Comparison of ENCODE assay signal across 1 cellular context in the genomic region with DNA sequence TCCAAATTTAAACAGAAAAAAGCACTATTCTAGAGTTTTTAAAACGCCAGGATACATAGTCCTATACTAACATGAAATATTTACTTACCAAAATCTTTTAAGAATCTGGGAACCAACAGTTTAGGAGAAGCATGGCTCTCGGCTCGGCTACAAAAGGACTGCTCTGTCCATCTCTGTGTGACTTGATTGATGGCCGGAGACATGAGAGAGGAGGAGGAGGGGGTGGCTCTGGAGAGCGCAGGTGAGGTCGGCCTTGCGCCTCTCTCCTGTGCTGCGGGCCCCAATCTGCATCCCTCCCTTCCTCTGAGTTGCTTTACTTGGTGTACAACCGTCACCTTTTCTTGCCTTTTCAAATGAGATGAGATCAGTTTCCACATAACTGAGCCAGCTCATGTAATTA.
TF ChIP-seq lines count a peak whose summit lies in the region.

No MANE protein-coding gene starts in this region.

TF ChIP-seq in H1, 55 proteins besides CTCF, POLR2A, EP300 and RAD21 (continued from another document):
- TF ChIP-seq, protein P1, sequence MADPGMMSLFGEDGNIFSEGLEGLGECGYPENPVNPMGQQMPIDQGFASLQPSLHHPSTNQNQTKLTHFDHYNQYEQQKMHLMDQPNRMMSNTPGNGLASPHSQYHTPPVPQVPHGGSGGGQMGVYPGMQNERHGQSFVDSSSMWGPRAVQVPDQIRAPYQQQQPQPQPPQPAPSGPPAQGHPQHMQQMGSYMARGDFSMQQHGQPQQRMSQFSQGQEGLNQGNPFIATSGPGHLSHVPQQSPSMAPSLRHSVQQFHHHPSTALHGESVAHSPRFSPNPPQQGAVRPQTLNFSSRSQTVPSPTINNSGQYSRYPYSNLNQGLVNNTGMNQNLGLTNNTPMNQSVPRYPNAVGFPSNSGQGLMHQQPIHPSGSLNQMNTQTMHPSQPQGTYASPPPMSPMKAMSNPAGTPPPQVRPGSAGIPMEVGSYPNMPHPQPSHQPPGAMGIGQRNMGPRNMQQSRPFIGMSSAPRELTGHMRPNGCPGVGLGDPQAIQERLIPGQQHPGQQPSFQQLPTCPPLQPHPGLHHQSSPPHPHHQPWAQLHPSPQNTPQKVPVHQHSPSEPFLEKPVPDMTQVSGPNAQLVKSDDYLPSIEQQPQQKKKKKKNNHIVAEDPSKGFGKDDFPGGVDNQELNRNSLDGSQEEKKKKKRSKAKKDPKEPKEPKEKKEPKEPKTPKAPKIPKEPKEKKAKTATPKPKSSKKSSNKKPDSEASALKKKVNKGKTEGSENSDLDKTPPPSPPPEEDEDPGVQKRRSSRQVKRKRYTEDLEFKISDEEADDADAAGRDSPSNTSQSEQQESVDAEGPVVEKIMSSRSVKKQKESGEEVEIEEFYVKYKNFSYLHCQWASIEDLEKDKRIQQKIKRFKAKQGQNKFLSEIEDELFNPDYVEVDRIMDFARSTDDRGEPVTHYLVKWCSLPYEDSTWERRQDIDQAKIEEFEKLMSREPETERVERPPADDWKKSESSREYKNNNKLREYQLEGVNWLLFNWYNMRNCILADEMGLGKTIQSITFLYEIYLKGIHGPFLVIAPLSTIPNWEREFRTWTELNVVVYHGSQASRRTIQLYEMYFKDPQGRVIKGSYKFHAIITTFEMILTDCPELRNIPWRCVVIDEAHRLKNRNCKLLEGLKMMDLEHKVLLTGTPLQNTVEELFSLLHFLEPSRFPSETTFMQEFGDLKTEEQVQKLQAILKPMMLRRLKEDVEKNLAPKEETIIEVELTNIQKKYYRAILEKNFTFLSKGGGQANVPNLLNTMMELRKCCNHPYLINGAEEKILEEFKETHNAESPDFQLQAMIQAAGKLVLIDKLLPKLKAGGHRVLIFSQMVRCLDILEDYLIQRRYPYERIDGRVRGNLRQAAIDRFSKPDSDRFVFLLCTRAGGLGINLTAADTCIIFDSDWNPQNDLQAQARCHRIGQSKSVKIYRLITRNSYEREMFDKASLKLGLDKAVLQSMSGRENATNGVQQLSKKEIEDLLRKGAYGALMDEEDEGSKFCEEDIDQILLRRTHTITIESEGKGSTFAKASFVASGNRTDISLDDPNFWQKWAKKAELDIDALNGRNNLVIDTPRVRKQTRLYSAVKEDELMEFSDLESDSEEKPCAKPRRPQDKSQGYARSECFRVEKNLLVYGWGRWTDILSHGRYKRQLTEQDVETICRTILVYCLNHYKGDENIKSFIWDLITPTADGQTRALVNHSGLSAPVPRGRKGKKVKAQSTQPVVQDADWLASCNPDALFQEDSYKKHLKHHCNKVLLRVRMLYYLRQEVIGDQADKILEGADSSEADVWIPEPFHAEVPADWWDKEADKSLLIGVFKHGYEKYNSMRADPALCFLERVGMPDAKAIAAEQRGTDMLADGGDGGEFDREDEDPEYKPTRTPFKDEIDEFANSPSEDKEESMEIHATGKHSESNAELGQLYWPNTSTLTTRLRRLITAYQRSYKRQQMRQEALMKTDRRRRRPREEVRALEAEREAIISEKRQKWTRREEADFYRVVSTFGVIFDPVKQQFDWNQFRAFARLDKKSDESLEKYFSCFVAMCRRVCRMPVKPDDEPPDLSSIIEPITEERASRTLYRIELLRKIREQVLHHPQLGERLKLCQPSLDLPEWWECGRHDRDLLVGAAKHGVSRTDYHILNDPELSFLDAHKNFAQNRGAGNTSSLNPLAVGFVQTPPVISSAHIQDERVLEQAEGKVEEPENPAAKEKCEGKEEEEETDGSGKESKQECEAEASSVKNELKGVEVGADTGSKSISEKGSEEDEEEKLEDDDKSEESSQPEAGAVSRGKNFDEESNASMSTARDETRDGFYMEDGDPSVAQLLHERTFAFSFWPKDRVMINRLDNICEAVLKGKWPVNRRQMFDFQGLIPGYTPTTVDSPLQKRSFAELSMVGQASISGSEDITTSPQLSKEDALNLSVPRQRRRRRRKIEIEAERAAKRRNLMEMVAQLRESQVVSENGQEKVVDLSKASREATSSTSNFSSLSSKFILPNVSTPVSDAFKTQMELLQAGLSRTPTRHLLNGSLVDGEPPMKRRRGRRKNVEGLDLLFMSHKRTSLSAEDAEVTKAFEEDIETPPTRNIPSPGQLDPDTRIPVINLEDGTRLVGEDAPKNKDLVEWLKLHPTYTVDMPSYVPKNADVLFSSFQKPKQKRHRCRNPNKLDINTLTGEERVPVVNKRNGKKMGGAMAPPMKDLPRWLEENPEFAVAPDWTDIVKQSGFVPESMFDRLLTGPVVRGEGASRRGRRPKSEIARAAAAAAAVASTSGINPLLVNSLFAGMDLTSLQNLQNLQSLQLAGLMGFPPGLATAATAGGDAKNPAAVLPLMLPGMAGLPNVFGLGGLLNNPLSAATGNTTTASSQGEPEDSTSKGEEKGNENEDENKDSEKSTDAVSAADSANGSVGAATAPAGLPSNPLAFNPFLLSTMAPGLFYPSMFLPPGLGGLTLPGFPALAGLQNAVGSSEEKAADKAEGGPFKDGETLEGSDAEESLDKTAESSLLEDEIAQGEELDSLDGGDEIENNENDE (IDR thresholded peaks at IDR 0.05; ENCODE audit: insufficient replicate concordance, low read length) = no peak
- TF ChIP-seq GTF2F1 (IDR thresholded peaks at IDR 0.05; ENCODE audit: borderline replicate concordance, low read depth, low read length) = no peak
- TF ChIP-seq SIN3A (conservative IDR thresholded peaks at IDR 0.05 in 1 of 2, IDR thresholded peaks at IDR 0.05 in 1 of 2; ENCODE audit: low read depth in 1 of 2, low read length in 2 of 2) = no peak
- TF ChIP-seq RFX5 (IDR thresholded peaks at IDR 0.05; ENCODE audit: borderline replicate concordance, low read depth, low read length) = no peak
- TF ChIP-seq, protein P2, sequence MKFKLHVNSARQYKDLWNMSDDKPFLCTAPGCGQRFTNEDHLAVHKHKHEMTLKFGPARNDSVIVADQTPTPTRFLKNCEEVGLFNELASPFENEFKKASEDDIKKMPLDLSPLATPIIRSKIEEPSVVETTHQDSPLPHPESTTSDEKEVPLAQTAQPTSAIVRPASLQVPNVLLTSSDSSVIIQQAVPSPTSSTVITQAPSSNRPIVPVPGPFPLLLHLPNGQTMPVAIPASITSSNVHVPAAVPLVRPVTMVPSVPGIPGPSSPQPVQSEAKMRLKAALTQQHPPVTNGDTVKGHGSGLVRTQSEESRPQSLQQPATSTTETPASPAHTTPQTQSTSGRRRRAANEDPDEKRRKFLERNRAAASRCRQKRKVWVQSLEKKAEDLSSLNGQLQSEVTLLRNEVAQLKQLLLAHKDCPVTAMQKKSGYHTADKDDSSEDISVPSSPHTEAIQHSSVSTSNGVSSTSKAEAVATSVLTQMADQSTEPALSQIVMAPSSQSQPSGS (IDR thresholded peaks at IDR 0.05; ENCODE audit: low read length) = no peak
- TF ChIP-seq ASH2L (IDR thresholded peaks at IDR 0.05; ENCODE audit: low read length) = no peak
- TF ChIP-seq JUN (IDR thresholded peaks at IDR 0.05; ENCODE audit: low read depth, low read length) = no peak
- no peak for TF ChIP-seq HDAC6 (IDR thresholded peaks at IDR 0.05; ENCODE audit: low read depth, low read length)
- TF ChIP-seq CHD2 (IDR thresholded peaks at IDR 0.05; ENCODE audit: low read length) = no peak
- TF ChIP-seq NRF1 (IDR thresholded peaks at IDR 0.05; ENCODE audit: low read depth, low read length) = no peak
- TF ChIP-seq CTBP2 (IDR thresholded peaks at IDR 0.05; ENCODE audit: borderline replicate concordance, insufficient read depth, insufficient read length, low read length) = no peak
- TF ChIP-seq SP1 (IDR thresholded peaks at IDR 0.05; ENCODE audit: low read depth, low read length) = no peak
TF ChIP-seq in H1: peak in this region for 0.
